ENCODE assay signal across 1 cellular context in the genomic region with DNA sequence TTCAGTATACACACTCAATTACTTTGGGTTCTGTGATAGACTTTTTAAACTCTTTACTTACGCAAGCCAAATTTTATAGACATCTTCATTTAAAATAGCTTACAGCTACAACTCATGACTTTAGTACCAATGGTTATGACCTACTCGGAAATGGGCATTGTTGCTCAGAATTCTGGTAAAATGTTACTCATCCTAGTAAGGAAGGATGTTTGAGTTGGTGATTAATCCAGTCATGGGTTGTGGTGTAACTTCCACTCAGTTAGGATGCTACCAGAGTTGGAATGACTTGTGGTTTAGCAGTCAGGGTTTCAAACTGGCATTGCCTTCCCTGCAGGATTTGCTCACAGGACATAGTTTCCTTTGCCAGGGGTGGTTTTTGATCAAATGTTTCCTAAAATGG.
TF ChIP-seq lines count a peak whose summit lies in the region.

No MANE protein-coding gene starts in this region.

TF ChIP-seq in HepG2, 621 proteins besides CTCF, POLR2A, EP300 and RAD21 (continued from another document):
- TF ChIP-seq, protein P1, sequence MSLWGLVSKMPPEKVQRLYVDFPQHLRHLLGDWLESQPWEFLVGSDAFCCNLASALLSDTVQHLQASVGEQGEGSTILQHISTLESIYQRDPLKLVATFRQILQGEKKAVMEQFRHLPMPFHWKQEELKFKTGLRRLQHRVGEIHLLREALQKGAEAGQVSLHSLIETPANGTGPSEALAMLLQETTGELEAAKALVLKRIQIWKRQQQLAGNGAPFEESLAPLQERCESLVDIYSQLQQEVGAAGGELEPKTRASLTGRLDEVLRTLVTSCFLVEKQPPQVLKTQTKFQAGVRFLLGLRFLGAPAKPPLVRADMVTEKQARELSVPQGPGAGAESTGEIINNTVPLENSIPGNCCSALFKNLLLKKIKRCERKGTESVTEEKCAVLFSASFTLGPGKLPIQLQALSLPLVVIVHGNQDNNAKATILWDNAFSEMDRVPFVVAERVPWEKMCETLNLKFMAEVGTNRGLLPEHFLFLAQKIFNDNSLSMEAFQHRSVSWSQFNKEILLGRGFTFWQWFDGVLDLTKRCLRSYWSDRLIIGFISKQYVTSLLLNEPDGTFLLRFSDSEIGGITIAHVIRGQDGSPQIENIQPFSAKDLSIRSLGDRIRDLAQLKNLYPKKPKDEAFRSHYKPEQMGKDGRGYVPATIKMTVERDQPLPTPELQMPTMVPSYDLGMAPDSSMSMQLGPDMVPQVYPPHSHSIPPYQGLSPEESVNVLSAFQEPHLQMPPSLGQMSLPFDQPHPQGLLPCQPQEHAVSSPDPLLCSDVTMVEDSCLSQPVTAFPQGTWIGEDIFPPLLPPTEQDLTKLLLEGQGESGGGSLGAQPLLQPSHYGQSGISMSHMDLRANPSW (CRISPR knock-in tag; IDR thresholded peaks at IDR 0.05; ENCODE audit: borderline replicate concordance), result no peak
- TF ChIP-seq ZNF616 (CRISPR knock-in tag; IDR thresholded peaks at IDR 0.05; ENCODE audit: low read depth), result no peak
- TF ChIP-seq ELK4 (CRISPR knock-in tag; IDR thresholded peaks at IDR 0.05; ENCODE audit: borderline replicate concordance), result no peak
- TF ChIP-seq ZNF510 (CRISPR knock-in tag; IDR thresholded peaks at IDR 0.05; ENCODE audit: low read depth), result no peak
- no peak for TF ChIP-seq SP4 (CRISPR knock-in tag; IDR thresholded peaks at IDR 0.05)
- no peak for TF ChIP-seq FOXM1 (CRISPR knock-in tag; IDR thresholded peaks at IDR 0.05)
- no peak for TF ChIP-seq KLF16 (CRISPR knock-in tag; IDR thresholded peaks at IDR 0.05)
- no peak for TF ChIP-seq ZNF547 (CRISPR knock-in tag; IDR thresholded peaks at IDR 0.05)
- TF ChIP-seq ZFP90 (CRISPR knock-in tag; IDR thresholded peaks at IDR 0.05; ENCODE audit: borderline replicate concordance), result no peak
- no peak for TF ChIP-seq SALL2 (CRISPR knock-in tag; IDR thresholded peaks at IDR 0.05)
- no peak for TF ChIP-seq KDM6A (CRISPR knock-in tag; IDR thresholded peaks at IDR 0.05; ENCODE audit: low read depth)
- TF ChIP-seq MZF1 (CRISPR knock-in tag; IDR thresholded peaks at IDR 0.05; ENCODE audit: borderline replicate concordance), result no peak
- TF ChIP-seq ZNF556 (CRISPR knock-in tag; IDR thresholded peaks at IDR 0.05; ENCODE audit: borderline replicate concordance), result no peak
- TF ChIP-seq NKX3-1 (CRISPR knock-in tag; IDR thresholded peaks at IDR 0.05), result no peak
- no peak for TF ChIP-seq SMAD3 (CRISPR knock-in tag; IDR thresholded peaks at IDR 0.05)
- TF ChIP-seq DDIT3 (CRISPR knock-in tag; IDR thresholded peaks at IDR 0.05), result no peak
